ENCODE assay signal across 8 cellular contexts in genomic region chr10:102502337-102503151, GRCh38. TPM values are rescaled to one million over a fixed set of nuclear protein-coding genes. Genes with fewer than 3 reads are reported as not detected.
DNase-seq lines count a peak whose midpoint lies in the region; ATAC-seq and TF ChIP-seq lines count a peak whose summit lies in the region.

Gene ACTR1A, minus strand, starts transcription at chr10:102502712. Its CDS starts 65 bp downstream, at chr10:102502647.

- H3K4me1 ChIP-seq in KMS-11 (ENCODE audit: low read depth, poor library complexity, severe bottlenecking) = peaks cover 24% of the 10 kb centered on the region
- peaks cover 20% of the 10 kb centered on the region for H3K4me1 ChIP-seq in Panc1 (ENCODE audit: control insufficient read depth, insufficient read depth, low read length)
- peaks cover 2 to 4% of the 10 kb centered on the region in 2 donors for H3K4me1 ChIP-seq in esophagus (ENCODE audit: control insufficient read depth in 2 of 2, insufficient read depth in 2 of 2, low read length in 1 of 2)
- H3K4me1 ChIP-seq in mucosa of rectum (ENCODE audit: control insufficient read depth in 2 of 2, insufficient read depth in 2 of 2, low read length in 2 of 2) = peaks cover 16 to 30% of the 10 kb centered on the region in 2 donors

- H3K4me1 Mint-ChIP-seq in activated T-cell treated with anti-CD3 and anti-CD28 coated beads, Interleukin-2, amount 50 U/mL, for 4 hours (ENCODE audit: low read depth) = peaks cover 40% of the 10 kb centered on the region

- intact Hi-C loops in Panc1 (cut with micrococcal nuclease; ENCODE audit: unreplicated experiment) = loop anchor here (2.0 to 5.0 kb wide), 2 partner anchors 82 to 140 kb away; partner anchors contain the start of gene TRIM8

- H3K27me3 ChIP-seq in KMS-11 (ENCODE audit: insufficient read depth, low read depth) (no peaks in the 10 kb centered on the region), Panc1 (ENCODE audit: control insufficient read depth, insufficient read depth, low read length) (no peaks in the 10 kb centered on the region), esophagus (ENCODE audit: control insufficient read depth in 1 of 2, insufficient read depth in 2 of 2, low read length in 2 of 2) (no peaks in the 10 kb centered on the region), mucosa of rectum (ENCODE audit: control insufficient read depth in 2 of 2, insufficient read depth in 2 of 2, low read length in 2 of 2) (no peaks in the 10 kb centered on the region)

- in situ Hi-C loops in Panc1 (cut with HindIII; ENCODE audit: low pct_unique_long_range_greater_than_20kb, low sequenced_read_pairs) = loop anchor here (10.0 kb wide), 1 partner anchor 72 kb away; no protein-coding TSS in a partner anchor

- H3K4me3 Mint-ChIP-seq in activated T-cell treated with anti-CD3 and anti-CD28 coated beads, Interleukin-2, amount 50 U/mL, for 4 hours = no peak within 1 kb of the TSS

- peaks cover 45% of the 10 kb centered on the region for H3K79me2 ChIP-seq in KMS-11 (ENCODE audit: insufficient read depth, low read depth)

- 0% methylated on average over 41 to 42 of the region's 42 CpGs for WGBS in esophagus, 2 donors

- H3K9me3 ChIP-seq in Panc1 (ENCODE audit: control insufficient read depth, insufficient read depth, low read depth, low read length) = no peaks in the 10 kb centered on the region
- H3K9me3 ChIP-seq in esophagus (ENCODE audit: control insufficient read depth in 2 of 2, insufficient read depth in 1 of 2, low read depth in 1 of 2, low read length in 1 of 2) = no peaks in the 10 kb centered on the region
- no peaks in the 10 kb centered on the region for H3K9me3 ChIP-seq in mucosa of rectum (ENCODE audit: control insufficient read depth in 2 of 2, low read length in 2 of 2)

- no peaks in the 10 kb centered on the region for H3K9me3 Mint-ChIP-seq in activated T-cell treated with anti-CD3 and anti-CD28 coated beads, Interleukin-2, amount 50 U/mL, for 4 hours

- peak within 1 kb of the TSS; percentile 39; the same call in 1 of the 2 replicates for H3K27ac ChIP-seq in KMS-11
- H3K27ac ChIP-seq in Panc1 (ENCODE audit: low read length) = peak within 1 kb of the TSS; percentile 95
- peak within 1 kb of the TSS; percentile 90 to 96 for H3K27ac ChIP-seq in esophagus (ENCODE audit: low read depth in 2 of 2, low read length in 1 of 2)
- H3K27ac ChIP-seq in mucosa of rectum (ENCODE audit: low read depth in 2 of 2, low read length in 2 of 2) = peak within 1 kb of the TSS; percentile 86 to 95

- peak; percentile 46 for ATAC-seq in GM21737 (IDR thresholded peaks at IDR 0.05; ENCODE audit: unreplicated experiment)
- ATAC-seq in Panc1 = peak; percentile 86
- peak; percentile 57 to 59 for ATAC-seq in activated T-cell treated with anti-CD3 and anti-CD28 coated beads, Interleukin-2, amount 50 U/mL, for 4 hours

- H3K9ac ChIP-seq in KMS-11 = peak within 1 kb of the TSS; percentile 17; the same call in 1 of the 2 replicates
- H3K9ac ChIP-seq in mucosa of rectum (ENCODE audit: low read depth in 1 of 2, low read length in 2 of 2) = peak within 1 kb of the TSS; percentile 90 to 97

- CTCF ChIA-PET in Panc1 (lab: Charles Lee) = interaction anchor here (0.5 to 3.6 kb wide), 7 partner anchors 41 to 328 kb away, joined by 3 to 38 read pairs (median 4); no protein-coding TSS in a partner anchor

- H3K4me2 ChIP-seq in KMS-11 = peak within 1 kb of the TSS; percentile 90

- DNase-seq in DMS79 (lab: John Stamatoyannopoulos, UW) (peak; percentile 94), Panc1 (ENCODE audit: low read depth, low spot score) (peak; percentile 99)
- peak; percentile 91 for DNase-seq in activated T-cell treated with anti-CD3 and anti-CD28 coated beads, Interleukin-2, amount 50 U/mL, for 4 hours
- DNase-seq in stimulated activated CD8-positive, alpha-beta memory T cell treated with anti-CD3 and anti-CD28 coated beads, Interleukin-4, amount 100 ng/mL, for 48 hours = peak; percentile 96

- H3K36me3 ChIP-seq in KMS-11 (ENCODE audit: insufficient read depth) (no peaks in the 10 kb centered on the region), Panc1 (ENCODE audit: control insufficient read depth, insufficient read depth, low read length) (peaks cover 9% of the 10 kb centered on the region; the same call in 1 of the 2 replicates), esophagus (ENCODE audit: control insufficient read depth in 2 of 2, insufficient read depth in 2 of 2, low read length in 1 of 2) (no peaks in the 10 kb centered on the region), mucosa of rectum (ENCODE audit: control insufficient read depth in 2 of 2, insufficient read depth in 2 of 2, low read length in 2 of 2) (no peaks in the 10 kb centered on the region)

- H3K4me3 ChIP-seq in KMS-11 (IDR thresholded peaks at IDR 0.05; ENCODE audit: insufficient read depth, low read depth, low read length) = peak within 1 kb of the TSS; percentile 83
- peak within 1 kb of the TSS; percentile 95 to 99 for H3K4me3 ChIP-seq in Panc1 (ENCODE audit: low read depth in 2 of 2, low read length in 2 of 2)
- H3K4me3 ChIP-seq in esophagus (ENCODE audit: low read depth in 1 of 2, low read length in 2 of 2) = peak within 1 kb of the TSS; percentile 75 to 87
- H3K4me3 ChIP-seq in mucosa of rectum (ENCODE audit: low read length in 2 of 2) = peak within 1 kb of the TSS; percentile 96 to 97

- no TSS peak for BruUV-seq in Panc1 (replicated peaks; lab: Mats Ljungman, UMichigan)

- H3K36me3 Mint-ChIP-seq in activated T-cell treated with anti-CD3 and anti-CD28 coated beads, Interleukin-2, amount 50 U/mL, for 4 hours (ENCODE audit: insufficient read depth) = peaks cover 7% of the 10 kb centered on the region

- peaks cover 8% of the 10 kb centered on the region; the same call in 1 of the 2 replicates for H4K20me1 ChIP-seq in KMS-11 (ENCODE audit: insufficient read depth)

- POLR2A ChIA-PET in Panc1 (lab: Charles Lee) = no interaction called here

- peak within 1 kb of the TSS; percentile 98 for H2AFZ ChIP-seq in KMS-11 (ENCODE audit: low read depth)

- no peak for TF ChIP-seq CTCF in KMS-11 (conservative IDR thresholded peaks at IDR 0.05; ENCODE audit: low read depth, low read length)
- no peak for TF ChIP-seq CTCF in Panc1 (IDR thresholded peaks at IDR 0.05)

- no peaks in the 10 kb centered on the region for H3K27me3 Mint-ChIP-seq in activated T-cell treated with anti-CD3 and anti-CD28 coated beads, Interleukin-2, amount 50 U/mL, for 4 hours (ENCODE audit: low read depth)

RNA-seq across cellular contexts. Expression of gene ACTR1A, which starts in this region (rescaled TPM):
- 147 TPM for total RNA-seq in Panc1 (2021; ENCODE audit: unreplicated experiment)
- polyA plus RNA-seq in Panc1 (2012; ENCODE audit: insufficient read length) = 133 TPM
- total RNA-seq in activated T-cell treated with anti-CD3 and anti-CD28 coated beads, Interleukin-2, amount 50 U/mL, for 4 hours = 10 to 100 TPM; 65.2 to 69.8 (median 67.1) TPM
- 10 to 100 TPM; 56.1 to 60.3 TPM for polyA plus RNA-seq in esophagus

Comparison
In these comparisons a context has a peak if more than half of its experiments do, and no peak if none do; other contexts are left out.
1. Peak in every context shown above with its lines: DNase-seq, ATAC-seq, H3K4me3 ChIP-seq and H3K27ac ChIP-seq.
2. H3K27ac ChIP-seq: peak in every context shown above with its lines; median percentile 95 in Panc1; 93 in esophagus; 90 in mucosa of rectum; 39 in KMS-11.